Comparison of ENCODE assay signal across 10 cellular contexts in genomic region chr10:69757553-69758309, GRCh38. TPM values are rescaled to one million over a fixed set of nuclear protein-coding genes. Genes with fewer than 3 reads are reported as not detected.
DNase-seq lines count a peak whose midpoint lies in the region; ATAC-seq, FAIRE-seq and TF ChIP-seq lines count a peak whose summit lies in the region.
"Had no signal": no experiment of that assay in that cellular context is flagged by ENCODE, and none has a peak within 500 bp of the region (broad histone marks: within the 10 kb centered on the region; RNA-seq: fewer than 3 reads in every experiment).

No MANE protein-coding gene starts in this region.

- no peak overlapping the region for H3K27ac ChIP-seq in K562 (ENCODE audit: extremely low read depth, low read depth, low read length)
- no peak overlapping the region for H3K27ac ChIP-seq in kidney (ENCODE audit: low read depth in 2 of 2, low read length in 2 of 2)
- H3K27ac ChIP-seq in effector memory CD4-positive, alpha-beta T cell (ENCODE audit: insufficient read depth, low read length, poor library complexity, severe bottlenecking): no peak overlapping the region

- intact Hi-C loops in K562 (cut with micrococcal nuclease): no loop called here
- intact Hi-C loops in kidney (cut with DNase I): no loop called here

- peaks cover 25% of the 10 kb centered on the region for H3K27me3 Mint-ChIP-seq in stimulated activated naive CD8-positive, alpha-beta T cell treated with anti-CD3 and anti-CD28 coated beads, Interleukin-15, amount 100 ng/mL, for 72 hours

- BruUV-seq in K562 (replicated peaks; lab: Mats Ljungman, UMichigan): no TSS peak

- H3K4me2 ChIP-seq in K562 (ENCODE audit: insufficient read depth, low read length): no peak overlapping the region

- peak; percentile 42 for ATAC-seq in stimulated activated naive CD8-positive, alpha-beta T cell treated with anti-CD3 and anti-CD28 coated beads, Interleukin-15, amount 100 ng/mL, for 72 hours
- ATAC-seq in stimulated activated naive CD8-positive, alpha-beta T cell treated with anti-CD3 and anti-CD28 coated beads, Interleukin-15, Interleukin-2, amounts not matched to agents 100 U/mL and 50 U/mL, for 24 hours: no peak
- ATAC-seq in K562: peak; percentile 32; the same call in 1 of the 3 replicates
- no peak for ATAC-seq in HG03095 (IDR thresholded peaks at IDR 0.05; ENCODE audit: unreplicated experiment)

- H3K9me1 ChIP-seq in K562 (ENCODE audit: control insufficient read depth, insufficient read depth, low read length): no peaks in the 10 kb centered on the region

- no peaks in the 10 kb centered on the region for H3K9me3 Mint-ChIP-seq in stimulated activated naive CD8-positive, alpha-beta T cell treated with anti-CD3 and anti-CD28 coated beads, Interleukin-15, amount 100 ng/mL, for 72 hours

- no peak for TF ChIP-seq POLR2A in K562 (conservative IDR thresholded peaks at IDR 0.05)

- DNase-seq in stimulated activated naive CD8-positive, alpha-beta T cell treated with anti-CD3 and anti-CD28 coated beads, Interleukin-15, amount 100 ng/mL, for 72 hours: no peak
- DNase-seq in stimulated activated naive CD8-positive, alpha-beta T cell treated with anti-CD3 and anti-CD28 coated beads, Interleukin-15, Interleukin-2, amounts not matched to agents 100 U/mL and 50 U/mL, for 24 hours: no peak
- DNase-seq in K562 (ENCODE audit: extremely low read depth in 1 of 4, low spot score in 3 of 4) (peak in 1 of 4 experiments; percentile 21), kidney (peak; percentile 88), NOMO-1 treated with dmso at 0.1 percent for 144 hours (lab: John Stamatoyannopoulos, UW; ENCODE audit: unreplicated experiment) (no peak), GF-D8 (lab: John Stamatoyannopoulos, UW) (no peak)
- DNase-seq in effector memory CD4-positive, alpha-beta T cell: no peak
- DNase-seq: Caco-2 had no signal

- no peaks in the 10 kb centered on the region for H3K9me3 ChIP-seq in K562 (replicated peaks; ENCODE audit: control insufficient read depth, insufficient read depth, low read depth, low read length)
- H3K9me3 ChIP-seq in kidney (ENCODE audit: control insufficient read depth in 1 of 2, low read length in 2 of 2): no peaks in the 10 kb centered on the region
- H3K9me3 ChIP-seq in effector memory CD4-positive, alpha-beta T cell (ENCODE audit: control insufficient read depth, low read length): no peaks in the 10 kb centered on the region
- H3K9me3 ChIP-seq: Caco-2 had no signal

- no peak for FAIRE-seq in K562 (lab: Jason Lieb, UNC)
- FAIRE-seq in kidney (lab: Jason Lieb, UNC): no peak

- in situ Hi-C loops in K562 (cut with MboI): no loop called here

- H2AFZ ChIP-seq in K562 (ENCODE audit: low read depth, low read length): no peak overlapping the region

- TF ChIP-seq RAD21 in K562 (CRISPR knock-in tag; conservative IDR thresholded peaks at IDR 0.05 in 1 of 2, IDR thresholded peaks at IDR 0.05 in 1 of 2): no peak

- CTCF ChIA-PET in K562 (lab: Yijun Ruan, JAX; ENCODE audit: low intra/inter-chr PET ratio): no interaction called here

- H3K36me3 ChIP-seq in K562 (ENCODE audit: control insufficient read depth, insufficient read depth, low read length) (no peaks in the 10 kb centered on the region), kidney (ENCODE audit: control insufficient read depth in 1 of 2, insufficient read depth in 2 of 2, low read length in 2 of 2) (no peaks in the 10 kb centered on the region)
- no peaks in the 10 kb centered on the region for H3K36me3 ChIP-seq in effector memory CD4-positive, alpha-beta T cell (ENCODE audit: control insufficient read depth, insufficient read depth, low read length)

- H4K20me1 ChIP-seq in K562 (replicated peaks; ENCODE audit: control insufficient read depth, insufficient read depth, low read length): peaks cover 7% of the 10 kb centered on the region; the same call in 1 of the 2 replicates

- no peak overlapping the region for H3K27ac Mint-ChIP-seq in stimulated activated naive CD8-positive, alpha-beta T cell treated with anti-CD3 and anti-CD28 coated beads, Interleukin-15, amount 100 ng/mL, for 72 hours

- H3K27me3 ChIP-seq in K562 (ENCODE audit: control insufficient read depth in 2 of 2, insufficient read depth in 2 of 2, low read length in 2 of 2): peaks cover 7 to 38% of the 10 kb centered on the region in 2 experiments; a peak in 3 of 5 replicates
- H3K27me3 ChIP-seq in effector memory CD4-positive, alpha-beta T cell (replicated peaks; ENCODE audit: control insufficient read depth, insufficient read depth, low read length, poor library complexity, severe bottlenecking): no peaks in the 10 kb centered on the region

- H3K4me1 ChIP-seq in K562 (replicated peaks in 1 of 2; ENCODE audit: control insufficient read depth in 2 of 2, insufficient read depth in 2 of 2, low read length in 2 of 2) (no peaks in the 10 kb centered on the region; a peak in 1 of 5 replicates), kidney (ENCODE audit: control insufficient read depth in 1 of 2, insufficient read depth in 1 of 2, low read depth in 1 of 2, low read length in 2 of 2) (peaks cover 0 to 6% of the 10 kb centered on the region in 2 donors)
- H3K4me1 ChIP-seq in effector memory CD4-positive, alpha-beta T cell (ENCODE audit: control insufficient read depth, insufficient read depth, low read length, poor library complexity, severe bottlenecking): no peaks in the 10 kb centered on the region
- H3K4me1 ChIP-seq: Caco-2 had no signal

- no peaks in the 10 kb centered on the region for H3K79me2 ChIP-seq in K562 (ENCODE audit: control insufficient read depth, insufficient read depth, low read length)

- no peak for TF ChIP-seq EP300 in K562 (IDR thresholded peaks at IDR 0.05; ENCODE audit: low read length)

- peaks cover 10% of the 10 kb centered on the region for H3K4me1 Mint-ChIP-seq in stimulated activated naive CD8-positive, alpha-beta T cell treated with anti-CD3 and anti-CD28 coated beads, Interleukin-15, amount 100 ng/mL, for 72 hours

- POLR2A ChIA-PET in K562 (lab: Yijun Ruan, JAX): interaction anchor here (1.0 kb wide), 1 partner anchor 31 kb away, joined by 6 read pairs; no protein-coding TSS in a partner anchor

- H3K9ac ChIP-seq in K562 (ENCODE audit: insufficient read depth in 1 of 2, low read depth in 2 of 2, low read length in 2 of 2): no peak overlapping the region
- no peak overlapping the region for H3K9ac ChIP-seq in kidney (ENCODE audit: low read length in 2 of 2)

- H3K4me3 ChIP-seq in K562 (no peak overlapping the region), kidney (ENCODE audit: low read length in 2 of 2) (no peak overlapping the region)
- no peak overlapping the region for H3K4me3 ChIP-seq in effector memory CD4-positive, alpha-beta T cell (ENCODE audit: insufficient read depth, low read depth, low read length, poor library complexity, severe bottlenecking)
- H3K4me3 ChIP-seq: dorsolateral prefrontal cortex had no signal

- WGBS in K562 (ENCODE audit: insufficient coverage, low coverage, missing lambda C conversion rate): 3% methylated on average over 10 of the region's 10 CpGs

- TF ChIP-seq CTCF in K562 (IDR thresholded peaks at IDR 0.05 in 2 of 3, conservative IDR thresholded peaks at IDR 0.05 in 1 of 3; ENCODE audit: insufficient read depth in 2 of 3, low read depth in 1 of 3, low read length in 3 of 3) (no peak), kidney (IDR thresholded peaks at IDR 0.05; ENCODE audit: borderline replicate concordance, extremely low read depth, insufficient read depth) (no peak)

- no peak overlapping the region for H3K4me3 Mint-ChIP-seq in stimulated activated naive CD8-positive, alpha-beta T cell treated with anti-CD3 and anti-CD28 coated beads, Interleukin-15, amount 100 ng/mL, for 72 hours

TF ChIP-seq in K562, 482 proteins besides CTCF, POLR2A, EP300 and RAD21 (continues in another document):
- peak; percentile 89 for TF ChIP-seq NFIX (CRISPR knock-in tag; IDR thresholded peaks at IDR 0.05; ENCODE audit: low read depth)
- TF ChIP-seq SMAD1 (IDR thresholded peaks at IDR 0.05; ENCODE audit: low read depth, low read length, partially characterized antibody): peak; percentile 23
- no peak for TF ChIP-seq THAP12 (CRISPR knock-in tag; IDR thresholded peaks at IDR 0.05)
- TF ChIP-seq NFIC (IDR thresholded peaks at IDR 0.05): peak; percentile 97

RNA-seq across cellular contexts. Expression of gene COL13A1, which starts 44.0 kb away (rescaled TPM):
- not detected in 2 replicates for total RNA-seq in K562 (2011; cell fraction: chromatin; rRNA removed; ENCODE audit: low replicate concordance)
- total RNA-seq in K562 (2011; cell fraction: nucleolus; rRNA removed): not detected in 2 replicates
- not detected in 2 replicates for total RNA-seq in K562 (2011; cell fraction: nucleoplasm; rRNA removed)
- total RNA-seq in K562 (2014; rRNA removed) (not detected in 2 replicates), K562 (2014; rRNA removed; fragmentation: Illumina TruSeq; extraction: Trizol) (not detected in 2 replicates), K562 (2015; rRNA removed; fragmentation: Illumina TruSeq; extraction: Trizol) (not detected in 2 replicates), K562 (2021) (not detected in 2 replicates), kidney (5.2 TPM)
- polyA plus RNA-seq in K562 (2011; rRNA removed) (not detected in 2 replicates), K562 (2014; fragmentation: Illumina TruSeq; extraction: Trizol) (not detected in 2 replicates), K562 (2014; fragmentation: Nextera tagmentation; extraction: Ambion mirVana) (not detected), K562 (2014; rRNA removed) (not detected in 2 replicates), kidney (ENCODE audit: insufficient read depth, low read depth, low replicate concordance) (4.0 TPM)
- not detected in 2 replicates for polyA plus RNA-seq in K562 (2011; cell fraction: cytosol; rRNA removed)
- not detected in 2 replicates for polyA plus RNA-seq in K562 (2011; cell fraction: nucleus; rRNA removed)
- not detected in 2 replicates for polyA plus RNA-seq in K562 (2012)
- polyA minus RNA-seq in K562 (2011; rRNA and poly(A)+ RNA removed): not detected in 2 replicates
- not detected in 2 replicates for polyA minus RNA-seq in K562 (2011; cell fraction: cytosol; rRNA and poly(A)+ RNA removed)
- not detected in 2 replicates for polyA minus RNA-seq in K562 (2011; cell fraction: nucleus; rRNA and poly(A)+ RNA removed)
- total RNA-seq: Caco-2 had no signal

Comparison
In these comparisons a context has a peak if more than half of its experiments do, and no peak if none do; other contexts are left out.
1. ATAC-seq: peak in stimulated activated naive CD8-positive, alpha-beta T cell treated with anti-CD3 and anti-CD28 coated beads, Interleukin-15, amount 100 ng/mL, for 72 hours (single experiment) and K562 (single experiment); none in stimulated activated naive CD8-positive, alpha-beta T cell treated with anti-CD3 and anti-CD28 coated beads, Interleukin-15, Interleukin-2, amounts not matched to agents 100 U/mL and 50 U/mL, for 24 hours (single experiment) and HG03095 (single experiment).